ENCODE assay signal across 1 cellular context in genomic region chr17:28885951-28886350, GRCh38.
TF ChIP-seq lines count a peak whose summit lies in the region.

No MANE protein-coding gene starts in this region.

TF ChIP-seq in K562, 482 proteins besides CTCF, POLR2A, EP300 and RAD21:
- 0 out of 2 replicates have a peak, but pooled peaks have one; percentile 24 for TF ChIP-seq RBFOX2 (IDR thresholded peaks at IDR 0.05; ENCODE audit: low read depth, low read length)
- no peak for TF ChIP-seq SMARCA5 (IDR thresholded peaks at IDR 0.05)
- TF ChIP-seq HDAC1 (IDR thresholded peaks at IDR 0.05), result no peak
- no peak for TF ChIP-seq ATF3 (IDR thresholded peaks at IDR 0.05)
- TF ChIP-seq ATF3 (CRISPR knock-in tag; conservative IDR thresholded peaks at IDR 0.05), result no peak
- TF ChIP-seq POLR2G (IDR thresholded peaks at IDR 0.05; ENCODE audit: low read depth, low read length), result peak; percentile 32; the same call in 1 of the 2 replicates
- TF ChIP-seq MECOM (CRISPR knock-in tag; IDR thresholded peaks at IDR 0.05), result no peak
